8 cellular contexts compared by ENCODE assay signal in genomic region chr2:191150451-191151314, GRCh38. TPM values are rescaled to one million over a fixed set of nuclear protein-coding genes. Genes with fewer than 3 reads are reported as not detected.
DNase-seq lines count a peak whose midpoint lies in the region; ATAC-seq and TF ChIP-seq lines count a peak whose summit lies in the region.

Gene STAT4 (minus strand): TSS chr2:191150994. CDS start chr2:191148203, 2,791 bp downstream.

- TF ChIP-seq CTCF in gastrocnemius medialis (IDR thresholded peaks at IDR 0.05 in 4 of 5, conservative IDR thresholded peaks at IDR 0.05 in 1 of 5), result no peak

- H3K36me3 ChIP-seq in SJSA1, result no peaks in the 10 kb centered on the region
- no peaks in the 10 kb centered on the region for H3K36me3 ChIP-seq in gastrocnemius medialis

- H3K27ac ChIP-seq in SJSA1, result no peak within 1 kb of the TSS
- peak within 1 kb of the TSS; percentile 49 for H3K27ac ChIP-seq in right cardiac atrium (ENCODE audit: low read length)
- H3K27ac ChIP-seq in gastrocnemius medialis, result no peak within 1 kb of the TSS

- WGBS in right cardiac atrium, result 4% methylated on average over 39 of the region's 39 CpGs

- H3K4me3 ChIP-seq in SJSA1, result peak within 1 kb of the TSS; percentile 29
- H3K4me3 ChIP-seq in right cardiac atrium (ENCODE audit: low read length), result peak within 1 kb of the TSS; percentile 60
- peak within 1 kb of the TSS; percentile 42 to 71 (median 51) for H3K4me3 ChIP-seq in gastrocnemius medialis

- ATAC-seq in HG03095 (IDR thresholded peaks at IDR 0.05; ENCODE audit: unreplicated experiment), result peak; percentile 87
- peak; percentile 71 to 74 for ATAC-seq in right cardiac atrium
- no peak for ATAC-seq in gastrocnemius medialis

- peak; percentile 31 for DNase-seq in NCI-H82 (lab: John Stamatoyannopoulos, UW)
- DNase-seq in NCI-H82 treated with DMSO at 0.1 percent for 48 hours (lab: John Stamatoyannopoulos, UW; ENCODE audit: unreplicated experiment), result no peak
- no peak for DNase-seq in SJSA1 (ENCODE audit: low read depth in 1 of 2, low spot score in 2 of 2)
- DNase-seq in activated naive CD4-positive, alpha-beta T cell treated with anti-CD3 and anti-CD28 coated beads, Interleukin-2, amount 50 U/mL, for 16 hours, result peak; percentile 76
- DNase-seq in right cardiac atrium, result peak in 2 of 3 donors; percentile 62 to 73
- peak; percentile 8 to 21 for DNase-seq in gastrocnemius medialis
- DNase-seq in A172 (ENCODE audit: low spot score), result no peak

- H3K4me1 ChIP-seq in SJSA1 (replicated peaks) (no peaks in the 10 kb centered on the region), right cardiac atrium (ENCODE audit: control insufficient read depth, insufficient read depth, low read length) (no peaks in the 10 kb centered on the region), gastrocnemius medialis (no peaks in the 10 kb centered on the region)

- peaks cover 9% of the 10 kb centered on the region; the same call in 1 of the 2 replicates for H3K27me3 ChIP-seq in SJSA1 (replicated peaks)
- H3K27me3 ChIP-seq in right cardiac atrium (ENCODE audit: control insufficient read depth, insufficient read depth), result no peaks in the 10 kb centered on the region
- H3K27me3 ChIP-seq in gastrocnemius medialis, result no peaks in the 10 kb centered on the region

- peak in 1 of 2 donors; percentile 19 for TF ChIP-seq POLR2A in gastrocnemius medialis (IDR thresholded peaks at IDR 0.05)

- in situ Hi-C loops in gastrocnemius medialis (cut with MboI; ENCODE audit: low sequenced_read_pairs in 4 of 4), result loop anchor here in 3 of 4 donors (25.0 kb wide), 3 partner anchors 362 to 1012 kb away; partner anchors contain the start of gene NABP1 (in 1 of the 3)

- intact Hi-C loops in right cardiac atrium (cut with DNase I), result loop anchor here in 3 of 4 donors (5.0 kb wide), 1 partner anchor 98 kb away; no protein-coding TSS in a partner anchor
- intact Hi-C loops in gastrocnemius medialis (cut with DNase I; ENCODE audit: low total_unique reads), result loop anchor here (10.0 kb wide), 1 partner anchor 96 kb away; no protein-coding TSS in a partner anchor

- H3K9me3 ChIP-seq in SJSA1 (replicated peaks), result no peaks in the 10 kb centered on the region
- no peaks in the 10 kb centered on the region for H3K9me3 ChIP-seq in right cardiac atrium (ENCODE audit: control insufficient read depth, low read length)
- no peaks in the 10 kb centered on the region for H3K9me3 ChIP-seq in gastrocnemius medialis

RNA-seq across cellular contexts. Expression of gene STAT4, which starts in this region (rescaled TPM):
- 0.89 and 8.2 TPM in 2 replicates for total RNA-seq in SJSA1 (2014; rRNA removed; shearing (Covaris generic))
- total RNA-seq in right cardiac atrium, result 10 to 100 TPM in 3 of 4 donors, 1 to 10 TPM in 1; 7.0 to 27.0 (median 18.2) TPM
- 13.0 TPM for polyA plus RNA-seq in right cardiac atrium
- 1 to 10 TPM in 1 of 4 donors, under 1 TPM in 2, not detected in 1; 0.31 to 1.0 (median 0.73) TPM for total RNA-seq in gastrocnemius medialis
- 0.55 and 0.93 TPM in 2 replicates for total RNA-seq in A172 (2014; rRNA removed; shearing (Covaris generic))

Comparison
In these comparisons a context has a peak if more than half of its experiments do, and no peak if none do; other contexts are left out.
1. DNase-seq: peak in NCI-H82 (single experiment), activated naive CD4-positive, alpha-beta T cell treated with anti-CD3 and anti-CD28 coated beads, Interleukin-2, amount 50 U/mL, for 16 hours (single experiment), right cardiac atrium (2 of 3) and gastrocnemius medialis (2 of 2); none in NCI-H82 treated with DMSO at 0.1 percent for 48 hours (single experiment), SJSA1 (0 of 2) and A172 (single experiment).
2. ATAC-seq: peak in HG03095 (single experiment) and right cardiac atrium (2 of 2); none in gastrocnemius medialis (0 of 2).
3. Peak in every context shown above with its lines, with median percentiles within 50 percentile points of each other: H3K4me3 ChIP-seq.